ENCODE assay signal across 11 cellular contexts in genomic region chr3:143157957-143158548, GRCh38. TPM values are rescaled to one million over a fixed set of nuclear protein-coding genes. Genes with fewer than 3 reads are reported as not detected.
DNase-seq lines count a peak whose midpoint lies in the region; ATAC-seq, FAIRE-seq and TF ChIP-seq lines count a peak whose summit lies in the region.
"Had no signal": no experiment of that assay in that cellular context is flagged by ENCODE, and none has a peak within 500 bp of the region (broad histone marks: within the 10 kb centered on the region; RNA-seq: fewer than 3 reads in every experiment).

No MANE protein-coding gene starts in this region.

- H3K27ac ChIP-seq in RWPE1: no peak overlapping the region
- H3K27ac ChIP-seq: hepatocyte had no signal

- TF ChIP-seq CTCF in RWPE1 (conservative IDR thresholded peaks at IDR 0.05; ENCODE audit: low read depth): no peak

- POLR2A ChIA-PET in RWPE1 (lab: Yijun Ruan, JAX; ENCODE audit: low non-redundant PET): no interaction called here

- FAIRE-seq in GM12891 (lab: Jason Lieb, UNC): peak; percentile 94
- FAIRE-seq: TTC549 had no signal

- no peak for DNase-seq in GM12891 (ENCODE audit: insufficient read length, low spot score)
- no peak for DNase-seq in sciatic nerve (ENCODE audit: low spot score)
- no peak for DNase-seq in RWPE1 (ENCODE audit: low spot score)
- no peak for DNase-seq in NCI-H345 (lab: John Stamatoyannopoulos, UW)
- DNase-seq in DMS79 (lab: John Stamatoyannopoulos, UW): no peak
- DNase-seq: CD4-positive, alpha-beta memory T cell had no signal

- CTCF ChIA-PET in RWPE1 (lab: Yijun Ruan, JAX): no interaction called here

- peak; percentile 47 for ATAC-seq in GM19372 (IDR thresholded peaks at IDR 0.05; ENCODE audit: low read depth, unreplicated experiment)
- peak; percentile 77 for ATAC-seq in HG02938 (IDR thresholded peaks at IDR 0.05; ENCODE audit: unreplicated experiment)
- peak; percentile 65 for ATAC-seq in SK-N-SH treated with all-trans-retinoic acid at 6 μM for 48 hours
- ATAC-seq in sciatic nerve: no peak

- intact Hi-C loops in sciatic nerve (cut with DNase I): no loop called here

- TF ChIP-seq POLR2A in GM12891 (IDR thresholded peaks at IDR 0.05; ENCODE audit: low read depth, low read length): no peak

TF ChIP-seq in GM12891, 5 proteins besides CTCF, POLR2A, EP300 and RAD21:
- TF ChIP-seq POU2F2 (IDR thresholded peaks at IDR 0.05; ENCODE audit: low read depth, low read length) (peak; percentile 55), TAF1 (IDR thresholded peaks at IDR 0.05; ENCODE audit: low read depth, low read length) (no peak)

TF ChIP-seq in SK-N-SH treated with all-trans-retinoic acid at 6 μM for 48 hours, 23 proteins besides CTCF, POLR2A, EP300 and RAD21:
- no peak for TF ChIP-seq OSR1 (CRISPR knock-in tag; IDR thresholded peaks at IDR 0.05)
- no peak for TF ChIP-seq ZC3H10 (CRISPR knock-in tag; IDR thresholded peaks at IDR 0.05)
- no peak for TF ChIP-seq ZFP3 (CRISPR knock-in tag; IDR thresholded peaks at IDR 0.05)
- no peak for TF ChIP-seq TSHZ2 (CRISPR knock-in tag; IDR thresholded peaks at IDR 0.05)
- TF ChIP-seq CREB5 (CRISPR knock-in tag; IDR thresholded peaks at IDR 0.05; ENCODE audit: low read depth): no peak
- no peak for TF ChIP-seq ESRRG (CRISPR knock-in tag; IDR thresholded peaks at IDR 0.05)
- TF ChIP-seq ARNTL (CRISPR knock-in tag; IDR thresholded peaks at IDR 0.05; ENCODE audit: borderline replicate concordance, low read depth): no peak
- no peak for TF ChIP-seq TOX (CRISPR knock-in tag; IDR thresholded peaks at IDR 0.05; ENCODE audit: borderline replicate concordance)
- no peak for TF ChIP-seq TCF4 (CRISPR knock-in tag; IDR thresholded peaks at IDR 0.05; ENCODE audit: borderline replicate concordance)
- no peak for TF ChIP-seq CSRNP3 (CRISPR knock-in tag; IDR thresholded peaks at IDR 0.05)
- TF ChIP-seq ZNF70 (CRISPR knock-in tag; IDR thresholded peaks at IDR 0.05): no peak

RNA-seq across cellular contexts. Expression of gene CHST2, which starts 38.5 kb away (rescaled TPM):
- 21.8 TPM for polyA plus RNA-seq in GM12891 (2012; ENCODE audit: low read depth, missing spikeins)
- total RNA-seq in sciatic nerve: 37.1 TPM
